ENCODE assay signal across 1 cellular context in genomic region chr2:233995985-233996384, GRCh38.
TF ChIP-seq lines count a peak whose summit lies in the region.

No MANE protein-coding gene starts in this region.

TF ChIP-seq in IMR-90, 13 proteins besides CTCF, POLR2A, EP300 and RAD21 (continued from another document):
- TF ChIP-seq, protein P1, sequence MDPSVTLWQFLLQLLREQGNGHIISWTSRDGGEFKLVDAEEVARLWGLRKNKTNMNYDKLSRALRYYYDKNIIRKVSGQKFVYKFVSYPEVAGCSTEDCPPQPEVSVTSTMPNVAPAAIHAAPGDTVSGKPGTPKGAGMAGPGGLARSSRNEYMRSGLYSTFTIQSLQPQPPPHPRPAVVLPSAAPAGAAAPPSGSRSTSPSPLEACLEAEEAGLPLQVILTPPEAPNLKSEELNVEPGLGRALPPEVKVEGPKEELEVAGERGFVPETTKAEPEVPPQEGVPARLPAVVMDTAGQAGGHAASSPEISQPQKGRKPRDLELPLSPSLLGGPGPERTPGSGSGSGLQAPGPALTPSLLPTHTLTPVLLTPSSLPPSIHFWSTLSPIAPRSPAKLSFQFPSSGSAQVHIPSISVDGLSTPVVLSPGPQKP (IDR thresholded peaks at IDR 0.05; ENCODE audit: borderline replicate concordance, low read depth, low read length): no peak
- no peak for TF ChIP-seq CHD1 (IDR thresholded peaks at IDR 0.05; ENCODE audit: low read depth, low read length)
